Comparison of ENCODE assay signal across 11 cellular contexts in genomic region chr9:20209421-20210340, GRCh38.
DNase-seq lines count a peak whose midpoint lies in the region; ATAC-seq, FAIRE-seq and TF ChIP-seq lines count a peak whose summit lies in the region.
"Had no signal": no experiment of that assay in that cellular context is flagged by ENCODE, and none has a peak within 500 bp of the region (broad histone marks: within the 10 kb centered on the region; RNA-seq: fewer than 3 reads in every experiment).

No MANE protein-coding gene starts in this region.

- H3K27me3 ChIP-seq in HAP-1 (ENCODE audit: low read depth), result no peaks in the 10 kb centered on the region

- in situ Hi-C loops in HAP-1 (cut with MboI; ENCODE audit: low sequenced_read_pairs), result loop anchor here (25.0 kb wide), 1 partner anchor 103 kb away; no protein-coding TSS in a partner anchor

- no peaks in the 10 kb centered on the region for H3K4me1 ChIP-seq in HAP-1

- no peak overlapping the region for H3K4me3 ChIP-seq in HAP-1
- H3K4me3 ChIP-seq: thoracic aorta had no signal

- ATAC-seq in GM18861 (IDR thresholded peaks at IDR 0.05; ENCODE audit: unreplicated experiment) (no peak), HG03108 (IDR thresholded peaks at IDR 0.05; ENCODE audit: unreplicated experiment) (no peak)

- no peak for TF ChIP-seq POLR2A in GM12891 (IDR thresholded peaks at IDR 0.05; ENCODE audit: low read depth, low read length)

- H3K9me3 ChIP-seq in HAP-1, result no peaks in the 10 kb centered on the region
- H3K9me3 ChIP-seq: thoracic aorta had no signal

- DNase-seq in GM18507 (ENCODE audit: extremely low spot score, insufficient read length, low read depth) (no peak), T-helper 2 cell (peak in 3 of 5 experiments; percentile 6 to 40 (median 37)), HAP-1 (ENCODE audit: low spot score in 2 of 2) (no peak), GM12891 (ENCODE audit: insufficient read length, low spot score) (no peak)
- peak; percentile 69 for DNase-seq in activated effector memory CD4-positive, alpha-beta T cell treated with anti-CD3 and anti-CD28 coated beads, Interleukin-2, amount 50 U/mL, for 16 hours
- peak; percentile 15 for DNase-seq in stimulated activated CD4-positive, alpha-beta T cell treated with anti-CD3 and anti-CD28 coated beads, Interleukin-4, amount 100 ng/mL, for 1 hour
- DNase-seq: NCI-H1694 treated with DMSO at 0.1 percent for 48 hours, RPMI8226 had no signal

- no peaks in the 10 kb centered on the region for H3K36me3 ChIP-seq in HAP-1 (replicated peaks)
- H3K36me3 ChIP-seq: thoracic aorta had no signal

- FAIRE-seq in GM18507 (lab: Jason Lieb, UNC) (peak; percentile 5), GM12891 (lab: Jason Lieb, UNC) (no peak)

TF ChIP-seq in GM12891, 5 proteins besides CTCF, POLR2A, EP300 and RAD21:
- TF ChIP-seq PAX5 (IDR thresholded peaks at IDR 0.05; ENCODE audit: insufficient read depth, low read length, severe bottlenecking) (no peak), POU2F2 (IDR thresholded peaks at IDR 0.05; ENCODE audit: low read depth, low read length) (no peak), SPI1 (IDR thresholded peaks at IDR 0.05; ENCODE audit: low read depth, low read length) (no peak), TAF1 (IDR thresholded peaks at IDR 0.05; ENCODE audit: low read depth, low read length) (no peak), POLR2AphosphoS5 (IDR thresholded peaks at IDR 0.05; ENCODE audit: low read depth, low read length) (no peak)

Comparison
In these comparisons a context has a peak if more than half of its experiments do, and no peak if none do; other contexts are left out.
1. DNase-seq: peak in T-helper 2 cell (3 of 5), activated effector memory CD4-positive, alpha-beta T cell treated with anti-CD3 and anti-CD28 coated beads, Interleukin-2, amount 50 U/mL, for 16 hours (single experiment) and stimulated activated CD4-positive, alpha-beta T cell treated with anti-CD3 and anti-CD28 coated beads, Interleukin-4, amount 100 ng/mL, for 1 hour (single experiment); none in GM18507 (single experiment), HAP-1 (0 of 2) and GM12891 (single experiment).